ENCODE assay signal across 8 cellular contexts in the genomic region with DNA sequence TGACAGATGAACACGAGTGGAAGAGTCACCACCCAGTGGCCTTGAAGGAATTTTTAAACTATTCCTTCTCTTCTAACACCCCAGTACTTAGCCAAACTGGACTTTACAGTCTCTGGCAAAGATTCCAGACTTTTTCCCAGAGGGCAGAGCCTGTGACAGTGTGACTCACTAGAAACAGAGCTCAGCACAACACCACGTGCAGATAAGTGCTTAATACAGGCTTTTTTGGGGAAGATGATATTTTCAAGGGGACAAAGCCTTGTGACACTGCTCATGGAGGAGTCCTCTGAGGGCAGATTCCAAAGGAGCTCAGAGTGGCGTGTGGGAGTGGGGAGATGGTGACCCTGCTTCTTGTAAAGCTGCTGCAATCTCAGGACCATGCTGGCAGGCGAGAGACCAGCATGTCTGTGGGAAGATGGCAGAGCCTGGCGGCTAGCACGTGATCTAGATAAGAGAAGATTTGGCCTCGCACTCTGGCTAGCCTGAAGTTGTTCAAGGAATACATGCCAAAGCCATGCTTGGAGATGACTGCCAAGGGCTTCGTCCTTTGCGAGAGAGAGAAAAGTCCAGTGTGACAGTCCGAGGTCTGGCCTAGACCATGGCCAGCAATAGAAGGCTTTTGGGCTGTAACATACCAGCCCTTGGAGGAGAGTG.
DNase-seq lines count a peak whose midpoint lies in the region; ATAC-seq and TF ChIP-seq lines count a peak whose summit lies in the region.

No MANE protein-coding gene starts in this region.

- H3K79me2 ChIP-seq in Loucy (ENCODE audit: insufficient read depth, low read length), result peaks cover 84% of the 10 kb centered on the region

- no peak overlapping the region for H3K4me3 ChIP-seq in AG10803 (ENCODE audit: low read length)
- peak overlapping the region; percentile 99 for H3K4me3 ChIP-seq in Loucy (ENCODE audit: low read length, poor library complexity, severe bottlenecking)
- no peak overlapping the region for H3K4me3 ChIP-seq in choroid plexus epithelial cell (ENCODE audit: low read depth, low read length)
- peak overlapping the region in 1 of 2 donors; percentile 17 for H3K4me3 ChIP-seq in mucosa of rectum (ENCODE audit: low read length in 2 of 2)

- DNase-seq in AG10803 (ENCODE audit: low read depth), result peak; percentile 84
- DNase-seq in choroid plexus epithelial cell (ENCODE audit: low read depth), result peak; percentile 55
- no peak for DNase-seq in NK-92 treated with Interleukin-12 subunit alpha and Interleukin-12 subunit beta, amount 100 ng/mL, for 24 hours (lab: John Stamatoyannopoulos, UW)
- DNase-seq in KG1 (lab: John Stamatoyannopoulos, UW), result no peak

- H3K9me3 ChIP-seq in Loucy (ENCODE audit: insufficient read depth, low read depth, low read length), result no peaks in the 10 kb centered on the region
- H3K9me3 ChIP-seq in mucosa of rectum (ENCODE audit: control insufficient read depth in 2 of 2, low read length in 2 of 2), result no peaks in the 10 kb centered on the region

- no peak overlapping the region for H2AFZ ChIP-seq in Loucy (ENCODE audit: low read length)

- peak overlapping the region; percentile 98 for H3K4me2 ChIP-seq in Loucy (ENCODE audit: low read depth, low read length, poor library complexity, severe bottlenecking)

- peaks cover 39% of the 10 kb centered on the region for H4K20me1 ChIP-seq in Loucy (ENCODE audit: insufficient read depth, low read length, poor library complexity, severe bottlenecking)

- H3K27me3 ChIP-seq in Loucy (ENCODE audit: insufficient read depth, low read length, poor library complexity, severe bottlenecking) (no peaks in the 10 kb centered on the region), mucosa of rectum (ENCODE audit: control insufficient read depth in 2 of 2, insufficient read depth in 2 of 2, low read length in 2 of 2) (peaks cover 3 to 14% of the 10 kb centered on the region in 2 donors)

- peak overlapping the region; percentile 98 for H3K9ac ChIP-seq in Loucy (ENCODE audit: low read depth, low read length, poor library complexity, severe bottlenecking)
- H3K9ac ChIP-seq in mucosa of rectum (ENCODE audit: low read depth in 1 of 2, low read length in 2 of 2), result no peak overlapping the region

- no peaks in the 10 kb centered on the region for H3K9me2 ChIP-seq in Loucy (replicated peaks; ENCODE audit: low read depth, low read length)

- H3K27ac ChIP-seq in mucosa of rectum (ENCODE audit: low read depth in 2 of 2, low read length in 2 of 2), result peak overlapping the region; percentile 23 to 38

- H3K4me1 ChIP-seq in Loucy (ENCODE audit: insufficient read depth, low read length, poor library complexity, severe bottlenecking) (peaks cover 51% of the 10 kb centered on the region), mucosa of rectum (ENCODE audit: control insufficient read depth in 2 of 2, insufficient read depth in 2 of 2, low read length in 2 of 2) (peaks cover 0 to 2% of the 10 kb centered on the region in 2 donors)

- ATAC-seq in GM18873 (IDR thresholded peaks at IDR 0.05; ENCODE audit: low FRiP score, unreplicated experiment) (no peak), HG03342 (IDR thresholded peaks at IDR 0.05; ENCODE audit: unreplicated experiment) (no peak)

- H3K36me3 ChIP-seq in Loucy (ENCODE audit: insufficient read depth, low read length) (no peaks in the 10 kb centered on the region), mucosa of rectum (ENCODE audit: control insufficient read depth in 2 of 2, insufficient read depth in 2 of 2, low read length in 2 of 2) (no peaks in the 10 kb centered on the region)

- TF ChIP-seq CTCF in AG10803 (conservative IDR thresholded peaks at IDR 0.05; ENCODE audit: low read length), result no peak
- TF ChIP-seq CTCF in Loucy (conservative IDR thresholded peaks at IDR 0.05; ENCODE audit: low read length), result no peak
- TF ChIP-seq CTCF in choroid plexus epithelial cell (conservative IDR thresholded peaks at IDR 0.05; ENCODE audit: low read depth, low read length), result no peak

- H3F3A ChIP-seq in Loucy (ENCODE audit: low read depth), result no peaks in the 10 kb centered on the region

Comparison
In these comparisons a context has a peak if more than half of its experiments do, and no peak if none do; other contexts are left out.
1. DNase-seq: peak in AG10803 (single experiment) and choroid plexus epithelial cell (single experiment); none in NK-92 treated with Interleukin-12 subunit alpha and Interleukin-12 subunit beta, amount 100 ng/mL, for 24 hours (single experiment) and KG1 (single experiment).